Comparison of ENCODE assay signal across 23 cellular contexts in genomic region chr2:181546086-181546485, GRCh38.
DNase-seq lines count a peak whose midpoint lies in the region; ATAC-seq and TF ChIP-seq lines count a peak whose summit lies in the region.
"Had no signal": no experiment of that assay in that cellular context is flagged by ENCODE, and none has a peak within 500 bp of the region (broad histone marks: within the 10 kb centered on the region; RNA-seq: fewer than 3 reads in every experiment).

No MANE protein-coding gene starts in this region.

- H3K27ac ChIP-seq in mesenchymal stem cell (ENCODE audit: low read length, poor library complexity, severe bottlenecking) = no peak overlapping the region
- H3K27ac ChIP-seq: cardiac muscle cell, foreskin keratinocyte, KMS-11, left ventricle myocardium inferior, right atrium auricular region, uterus had no signal

- H3K4me2 ChIP-seq in mesenchymal stem cell (ENCODE audit: low read length, poor library complexity, severe bottlenecking) = no peak overlapping the region
- H3K4me2 ChIP-seq: GM23338, KMS-11 had no signal

- DNase-seq in DMS53 treated with DMSO at 0.1 percent for 48 hours (lab: John Stamatoyannopoulos, UW; ENCODE audit: unreplicated experiment) (peak; percentile 11), M059J (ENCODE audit: low read depth) (peak; percentile 67), choroid plexus epithelial cell (ENCODE audit: low read depth) (peak; percentile 45), mesenchymal stem cell (peak; percentile 12), NCI-H1436 treated with DMSO at 0.1 percent for 48 hours (lab: John Stamatoyannopoulos, UW) (no peak), A172 (ENCODE audit: low spot score) (no peak)
- no peak for DNase-seq in activated naive CD4-positive, alpha-beta T cell treated with anti-CD3 and anti-CD28 coated beads, Interleukin-2, amount 50 U/mL, for 16 hours
- DNase-seq: activated CD4-positive, alpha-beta memory T cell treated with anti-CD3 and anti-CD28 coated beads, Interleukin-2, amount 10 ng/mL, durations not matched to agents 7 days and 5 days; activated T-cell treated with anti-CD3 and anti-CD28 coated beads, Interleukin-2, amount 50 U/mL, for 48 hours; COR-L47; effector CD4-positive, alpha-beta T cell; left ventricle myocardium inferior; NCI-H1092; nucleus accumbens; RPMI8226; uterus had no signal

- no peak overlapping the region for H2BK12ac ChIP-seq in mesenchymal stem cell (ENCODE audit: low read length in 2 of 2)

- H2BK120ac ChIP-seq in mesenchymal stem cell (ENCODE audit: low read depth, low read length) = no peak overlapping the region

- no peak overlapping the region for H4K91ac ChIP-seq in mesenchymal stem cell (ENCODE audit: low read length)

- no peak overlapping the region for H2AK5ac ChIP-seq in mesenchymal stem cell (ENCODE audit: low read length, severe bottlenecking)

- WGBS in mesenchymal stem cell = 35% methylated on average over 2 of the region's 3 CpGs

- H3K14ac ChIP-seq in mesenchymal stem cell (ENCODE audit: low read length in 2 of 2) = no peak overlapping the region

- H3K23ac ChIP-seq in mesenchymal stem cell (ENCODE audit: low read length in 2 of 2) = no peak overlapping the region

- no peak for TF ChIP-seq CTCF in choroid plexus epithelial cell (conservative IDR thresholded peaks at IDR 0.05; ENCODE audit: low read depth, low read length)

- H3K9ac ChIP-seq in mesenchymal stem cell (ENCODE audit: low read length) = no peak overlapping the region
- H3K9ac ChIP-seq: KMS-11 had no signal

- H3K36me3 ChIP-seq in mesenchymal stem cell (ENCODE audit: control insufficient read depth in 1 of 2, insufficient read depth in 2 of 2, low read depth in 1 of 2, low read length in 2 of 2) = no peaks in the 10 kb centered on the region
- H3K36me3 ChIP-seq: cardiac muscle cell, left ventricle myocardium inferior, right atrium auricular region, uterus had no signal

- no peaks in the 10 kb centered on the region for H3K27me3 ChIP-seq in mesenchymal stem cell (ENCODE audit: control insufficient read depth in 1 of 2, insufficient read depth in 1 of 2, low read length in 2 of 2)
- H3K27me3 ChIP-seq: cardiac muscle cell, foreskin keratinocyte, right atrium auricular region, uterus had no signal

- ATAC-seq in HG03571 (IDR thresholded peaks at IDR 0.05; ENCODE audit: unreplicated experiment) = no peak
- ATAC-seq: activated naive CD4-positive, alpha-beta T cell treated with anti-CD3 and anti-CD28 coated beads, Interleukin-2, amount 50 U/mL, for 72 hours; foreskin keratinocyte; GM23338 had no signal

- no peak overlapping the region for H2BK5ac ChIP-seq in mesenchymal stem cell (ENCODE audit: low read depth, low read length, poor library complexity, severe bottlenecking)

- H3K9me3 ChIP-seq in mesenchymal stem cell (ENCODE audit: control insufficient read depth, low read length) = no peaks in the 10 kb centered on the region
- H3K9me3 ChIP-seq: left ventricle myocardium inferior, right atrium auricular region, uterus had no signal

- no peak overlapping the region for H2BK15ac ChIP-seq in mesenchymal stem cell (ENCODE audit: low read depth, poor library complexity, severe bottlenecking)

- H3K4me3 ChIP-seq in choroid plexus epithelial cell (ENCODE audit: low read depth, low read length) = no peak overlapping the region
- H3K4me3 ChIP-seq in mesenchymal stem cell (ENCODE audit: insufficient read depth in 1 of 2, low read depth in 1 of 2, low read length in 2 of 2) = no peak overlapping the region
- H3K4me3 ChIP-seq: cardiac muscle cell, GM23338, left ventricle myocardium inferior, right atrium auricular region, uterus had no signal

- no peak overlapping the region for H3K18ac ChIP-seq in mesenchymal stem cell (ENCODE audit: low read depth in 1 of 2, low read length in 2 of 2)

- H3K4ac ChIP-seq in mesenchymal stem cell (ENCODE audit: low read depth in 1 of 2, low read length in 2 of 2) = no peak overlapping the region

- H2AFZ ChIP-seq in mesenchymal stem cell (ENCODE audit: low read depth, low read length) = no peak overlapping the region
- H2AFZ ChIP-seq: GM23338 had no signal

- no peaks in the 10 kb centered on the region for H3K79me1 ChIP-seq in mesenchymal stem cell (replicated peaks; ENCODE audit: low read length, poor library complexity, severe bottlenecking)

- H3K4me1 ChIP-seq in mesenchymal stem cell (ENCODE audit: control insufficient read depth, insufficient read depth, low read depth, low read length) = no peaks in the 10 kb centered on the region
- H3K4me1 ChIP-seq: foreskin keratinocyte, left ventricle myocardium inferior, right atrium auricular region, uterus had no signal

- H4K8ac ChIP-seq in mesenchymal stem cell (ENCODE audit: low read length) = no peak overlapping the region

Comparison
In these comparisons a context has a peak if more than half of its experiments do, and no peak if none do; other contexts are left out.
1. DNase-seq: peak in DMS53 treated with DMSO at 0.1 percent for 48 hours (single experiment), M059J (single experiment), choroid plexus epithelial cell (single experiment) and mesenchymal stem cell (single experiment); none in NCI-H1436 treated with DMSO at 0.1 percent for 48 hours (single experiment), A172 (single experiment) and activated naive CD4-positive, alpha-beta T cell treated with anti-CD3 and anti-CD28 coated beads, Interleukin-2, amount 50 U/mL, for 16 hours (single experiment).